10 cellular contexts compared by ENCODE assay signal in genomic region chr7:30521532-30521931, GRCh38. TPM values are rescaled to one million over a fixed set of nuclear protein-coding genes. Genes with fewer than 3 reads are reported as not detected.
DNase-seq lines count a peak whose midpoint lies in the region; ATAC-seq and TF ChIP-seq lines count a peak whose summit lies in the region.
"Had no signal": no experiment of that assay in that cellular context is flagged by ENCODE, and none has a peak within 500 bp of the region (broad histone marks: within the 10 kb centered on the region; RNA-seq: fewer than 3 reads in every experiment).

No MANE protein-coding gene starts in this region.

- no peaks in the 10 kb centered on the region for H3K9me2 ChIP-seq in hepatocyte (replicated peaks; ENCODE audit: insufficient read depth)

- WGBS in body of pancreas, 2 donors: 75 to 100% methylated on average over 1 of the region's 1 CpG
- 71% methylated on average over 1 of the region's 1 CpG for WGBS in hepatocyte (ENCODE audit: low lambda C conversion rate, missing lambda C conversion rate)

- peaks cover 20% of the 10 kb centered on the region for H3K4me1 Mint-ChIP-seq in activated CD4-positive, alpha-beta T cell treated with anti-CD3 and anti-CD28 coated beads for 36 hours

- TF ChIP-seq CTCF in body of pancreas (IDR thresholded peaks at IDR 0.05): no peak
- TF ChIP-seq CTCF in hepatocyte (IDR thresholded peaks at IDR 0.05; ENCODE audit: poor library complexity): no peak
- no peak for TF ChIP-seq CTCF in thoracic aorta (IDR thresholded peaks at IDR 0.05)

- H3K9me3 Mint-ChIP-seq in activated CD4-positive, alpha-beta T cell treated with anti-CD3 and anti-CD28 coated beads for 36 hours (ENCODE audit: low read depth): no peaks in the 10 kb centered on the region

- no peak overlapping the region for H2AFZ ChIP-seq in hepatocyte

- H3K36me3 ChIP-seq in body of pancreas (replicated peaks in 1 of 2; ENCODE audit: insufficient read depth in 1 of 2, low read depth in 2 of 2): no peaks in the 10 kb centered on the region
- no peaks in the 10 kb centered on the region for H3K36me3 ChIP-seq in hepatocyte (replicated peaks; ENCODE audit: insufficient read depth, low read depth)
- no peaks in the 10 kb centered on the region for H3K36me3 ChIP-seq in thoracic aorta
- H3K36me3 ChIP-seq: cardiac muscle cell had no signal

- TF ChIP-seq POLR2A in body of pancreas (IDR thresholded peaks at IDR 0.05): no peak

- no peaks in the 10 kb centered on the region for H3K79me2 ChIP-seq in hepatocyte

- H3K9me3 ChIP-seq in body of pancreas: no peaks in the 10 kb centered on the region
- no peaks in the 10 kb centered on the region for H3K9me3 ChIP-seq in hepatocyte (ENCODE audit: low read depth)
- no peaks in the 10 kb centered on the region for H3K9me3 ChIP-seq in thoracic aorta

- H3K27ac ChIP-seq in body of pancreas: no peak overlapping the region
- H3K27ac ChIP-seq in hepatocyte: peak overlapping the region; percentile 90
- no peak overlapping the region for H3K27ac ChIP-seq in thoracic aorta
- H3K27ac ChIP-seq: cardiac muscle cell had no signal

- H3K27ac Mint-ChIP-seq in activated CD4-positive, alpha-beta T cell treated with anti-CD3 and anti-CD28 coated beads for 36 hours: peak overlapping the region; percentile 43

- CTCF ChIA-PET in activated CD4-positive, alpha-beta T cell treated with anti-CD3 and anti-CD28 coated beads for 36 hours (lab: Charles Lee): interaction anchor here (1.1 to 2.1 kb wide), 3 partner anchors 11 to 43 kb away, joined by 3 to 15 read pairs (median 7); no protein-coding TSS in a partner anchor

- POLR2A ChIA-PET in activated CD4-positive, alpha-beta T cell treated with anti-CD3 and anti-CD28 coated beads for 36 hours (lab: Charles Lee): no interaction called here

- DNase-seq in activated CD4-positive, alpha-beta T cell treated with anti-CD3 and anti-CD28 coated beads for 36 hours: peak; percentile 19
- no peak for DNase-seq in activated CD4-positive, alpha-beta T cell treated with anti-CD3 and anti-CD28 coated beads for 4 hours
- DNase-seq in body of pancreas: peak in 3 of 4 donors; percentile 18 to 34 (median 26)
- peak; percentile 58 for DNase-seq in hepatocyte (ENCODE audit: low spot score)
- no peak for DNase-seq in thoracic aorta (ENCODE audit: low spot score)
- DNase-seq: NCI-H1694 treated with DMSO at 0.1 percent for 48 hours had no signal

- H3K27me3 ChIP-seq in body of pancreas (no peaks in the 10 kb centered on the region), hepatocyte (no peaks in the 10 kb centered on the region), thoracic aorta (replicated peaks; ENCODE audit: insufficient read depth) (no peaks in the 10 kb centered on the region)
- H3K27me3 ChIP-seq: cardiac muscle cell had no signal

- H3K27me3 Mint-ChIP-seq in activated CD4-positive, alpha-beta T cell treated with anti-CD3 and anti-CD28 coated beads for 36 hours: no peaks in the 10 kb centered on the region

- peaks cover 12% of the 10 kb centered on the region for H3K4me1 ChIP-seq in body of pancreas
- peaks cover 45% of the 10 kb centered on the region for H3K4me1 ChIP-seq in hepatocyte (ENCODE audit: insufficient read depth)
- H3K4me1 ChIP-seq in thoracic aorta (ENCODE audit: control insufficient read depth in 1 of 2, low read depth in 2 of 2): no peaks in the 10 kb centered on the region

- H3K36me3 Mint-ChIP-seq in activated CD4-positive, alpha-beta T cell treated with anti-CD3 and anti-CD28 coated beads for 36 hours (ENCODE audit: low read depth): peaks cover 3% of the 10 kb centered on the region

- intact Hi-C loops in activated CD4-positive, alpha-beta T cell treated with anti-CD3 and anti-CD28 coated beads for 36 hours (cut with DNase I, micrococcal nuclease): no loop called here
- intact Hi-C loops in body of pancreas (cut with DNase I): no loop called here

- no peak overlapping the region for H3K4me3 Mint-ChIP-seq in activated CD4-positive, alpha-beta T cell treated with anti-CD3 and anti-CD28 coated beads for 36 hours

- H3K4me2 ChIP-seq in hepatocyte: peak overlapping the region; percentile 14

- no peaks in the 10 kb centered on the region for H4K20me1 ChIP-seq in hepatocyte (ENCODE audit: insufficient read depth, poor library complexity, severe bottlenecking)

- ATAC-seq in activated CD4-positive, alpha-beta T cell treated with anti-CD3 and anti-CD28 coated beads for 36 hours: peak; percentile 66
- ATAC-seq in body of pancreas (peak; percentile 27), thoracic aorta (ENCODE audit: insufficient number of reproducible peaks, low FRiP score, low read depth) (peak; percentile 76), GM21390 (IDR thresholded peaks at IDR 0.05; ENCODE audit: unreplicated experiment) (no peak), GM21737 (IDR thresholded peaks at IDR 0.05; ENCODE audit: unreplicated experiment) (no peak), GM21528 (IDR thresholded peaks at IDR 0.05; ENCODE audit: low FRiP score, unreplicated experiment) (no peak)

- no peak overlapping the region for H3K4me3 ChIP-seq in body of pancreas
- H3K4me3 ChIP-seq in hepatocyte: no peak overlapping the region
- H3K4me3 ChIP-seq in thoracic aorta: no peak overlapping the region
- H3K4me3 ChIP-seq: cardiac muscle cell had no signal

RNA-seq across cellular contexts. Expression of gene GGCT, which starts 16.9 kb away (rescaled TPM):
- total RNA-seq in activated CD4-positive, alpha-beta T cell treated with anti-CD3 and anti-CD28 coated beads for 36 hours: 10 to 100 TPM; 48.8 to 76.8 TPM
- total RNA-seq in body of pancreas (10 to 100 TPM; 13.5 to 42.2 TPM), hepatocyte (43.4 and 47.2 TPM in 2 replicates), thoracic aorta (10 to 100 TPM; 11.8 to 24.6 TPM)
- 46.9 and 55.7 TPM in 2 replicates for polyA plus RNA-seq in hepatocyte

RNA-seq across cellular contexts. Expression of gene NOD1, which starts 42.9 kb away (rescaled TPM):
- total RNA-seq in activated CD4-positive, alpha-beta T cell treated with anti-CD3 and anti-CD28 coated beads for 36 hours: 10 to 100 TPM; 10.8 to 11.0 TPM
- total RNA-seq in body of pancreas (1 to 10 TPM; 3.6 to 4.6 TPM), hepatocyte (6.1 and 6.9 TPM in 2 replicates), thoracic aorta (10 to 100 TPM; 16.2 to 47.0 TPM)
- polyA plus RNA-seq in hepatocyte: 3.0 and 7.5 TPM in 2 replicates

Comparison
In these comparisons a context has a peak if more than half of its experiments do, and no peak if none do; other contexts are left out.
1. DNase-seq: peak in activated CD4-positive, alpha-beta T cell treated with anti-CD3 and anti-CD28 coated beads for 36 hours (single experiment), body of pancreas (3 of 4) and hepatocyte (single experiment); none in activated CD4-positive, alpha-beta T cell treated with anti-CD3 and anti-CD28 coated beads for 4 hours (0 of 2) and thoracic aorta (single experiment).
2. ATAC-seq: peak in activated CD4-positive, alpha-beta T cell treated with anti-CD3 and anti-CD28 coated beads for 36 hours (single experiment), body of pancreas (single experiment) and thoracic aorta (single experiment); none in GM21390 (single experiment), GM21737 (single experiment) and GM21528 (single experiment).